Comparison of ENCODE assay signal across 33 cellular contexts in the genomic region with DNA sequence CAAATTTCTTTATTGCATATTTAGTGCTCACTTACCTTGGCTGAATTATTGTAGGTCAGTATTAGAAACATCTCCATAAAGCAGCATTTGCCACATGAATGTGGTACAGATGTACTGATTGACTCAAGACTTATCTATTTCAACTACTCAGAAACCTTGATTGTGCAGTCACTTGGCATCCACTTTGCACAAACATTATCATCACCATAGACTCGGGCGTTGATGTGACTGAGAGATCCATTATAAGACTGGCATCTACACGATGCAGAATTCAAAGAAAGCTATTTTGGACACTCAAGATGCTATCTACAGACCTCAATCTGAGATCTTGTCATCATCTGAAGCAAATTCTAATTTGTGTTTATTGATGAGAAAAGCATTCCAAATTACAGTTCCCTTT.
"Had no signal": no experiment of that assay in that cellular context is flagged by ENCODE, and none has a peak within 500 bp of the region (broad histone marks: within the 10 kb centered on the region; RNA-seq: fewer than 3 reads in every experiment).

No MANE protein-coding gene starts in this region.

- H3K27me3 ChIP-seq: MG63 had no signal

- H3K36me3 ChIP-seq: MG63 had no signal

- H3K9me3 ChIP-seq: MG63 had no signal

- H3K4me3 ChIP-seq: MG63 had no signal

- H3K4me2 ChIP-seq: KMS-11 had no signal

- H3K27ac ChIP-seq: KMS-11 had no signal

- DNase-seq: Karpas-422, Kasumi-1, KBM-7, KG1, MG63, MM.1S, MV-4-11, NCI-H1048, NCI-H1092, NCI-H1105 treated with DMSO at 0.1 percent for 48 hours, NCI-H1436, NCI-H1436 treated with DMSO at 0.1 percent for 48 hours, NCI-H146, NCI-H1694, NCI-H1694 treated with DMSO at 0.1 percent for 48 hours, NCI-H187, NCI-H187 treated with DMSO at 0.1 percent for 48 hours, NCI-H1930, NCI-H2029, NCI-H2029 treated with DMSO at 0.1 percent for 48 hours, NCI-H2081, NCI-H2081 treated with DMSO at 0.1 percent for 48 hours, NCI-H2107, NCI-H2171, NCI-H2171 treated with DMSO at 0.1 percent for 48 hours, NCI-H2227 treated with DMSO at 0.1 percent for 48 hours, NCI-H226, NCI-H345, NCI-H446 treated with DMSO at 0.1 percent for 48 hours, NCI-H510A, NCI-H510A treated with DMSO at 0.1 percent for 48 hours, NCI-H524 had no signal

- H3K9ac ChIP-seq: KMS-11 had no signal
